32 cellular contexts compared by ENCODE assay signal in genomic region chr12:2401040-2401439, GRCh38.
"Had no signal": no experiment of that assay in that cellular context is flagged by ENCODE, and none has a peak within 500 bp of the region (broad histone marks: within the 10 kb centered on the region; RNA-seq: fewer than 3 reads in every experiment).

No MANE protein-coding gene starts in this region.

- H3K27me3 ChIP-seq: Peyer's patch had no signal

- H3K36me3 ChIP-seq: Peyer's patch had no signal

- H3K4me3 ChIP-seq: K562, Peyer's patch had no signal

- H3K9me3 ChIP-seq: Peyer's patch had no signal

- H3K27ac ChIP-seq: Peyer's patch, VCaP had no signal

- DNase-seq: activated CD4-positive, alpha-beta T cell treated with anti-CD3 and anti-CD28 coated beads for 1 hour; activated CD4-positive, alpha-beta T cell treated with anti-CD3 and anti-CD28 coated beads, Interleukin-2, amount 10 ng/mL, durations not matched to agents 24 days and 14 days; activated CD4-positive, alpha-beta T cell treated with anti-CD3 and anti-CD28 coated beads, Interleukin-2, amount 50 U/mL, for 4 hours; activated CD4-positive, CD25-positive, alpha-beta regulatory T cell; activated CD8-positive, alpha-beta T cell treated with anti-CD3 and anti-CD28 coated beads for 36 hours; activated naive CD4-positive, alpha-beta T cell treated with anti-CD3 and anti-CD28 coated beads, Interleukin-2, amount 10 ng/mL, durations not matched to agents 7 days and 5 days; activated naive CD8-positive, alpha-beta T cell treated with anti-CD3 and anti-CD28 coated beads, Interleukin-2, amount 50 U/mL, for 24 hours; activated T-cell treated with anti-CD3 and anti-CD28 coated beads, Interleukin-2, amount 50 U/mL, for 1 hour; activated T-cell treated with anti-CD3 and anti-CD28 coated beads, Interleukin-2, amount 50 U/mL, for 72 hours; anterior cingulate cortex; NCI-H1092 treated with DMSO at 0.1 percent for 48 hours; NCI-H1417; NCI-H146; NCI-H187; NCI-H2029 treated with DMSO at 0.1 percent for 48 hours; NCI-H2107; NCI-H2171; NCI-H510A; NCI-H526; NCI-H748 treated with DMSO at 0.1 percent for 48 hours; NK-92 treated with Interleukin-12 subunit alpha and Interleukin-12 subunit beta, amount 100 ng/mL, for 24 hours; PC-3; RPMI8226; SIG-M5; T-helper 1 cell; T-helper 2 cell; T-helper 9 cell had no signal

- ATAC-seq: activated CD8-positive, alpha-beta T cell treated with anti-CD3 and anti-CD28 coated beads for 36 hours; activated naive CD8-positive, alpha-beta T cell treated with anti-CD3 and anti-CD28 coated beads, Interleukin-2, amount 50 U/mL, for 24 hours; K562; PC-3; Right ventricle myocardium inferior; SK-N-SH treated with all-trans-retinoic acid at 6 μM for 48 hours had no signal
